ENCODE assay signal across 8 cellular contexts in genomic region chr5:16616536-16617271, GRCh38. TPM values are rescaled to one million over a fixed set of nuclear protein-coding genes. Genes with fewer than 3 reads are reported as not detected.
A peak's percentile ranks its signal among the peaks of the same experiment; 100 is the strongest.
DNase-seq lines count a peak whose midpoint lies in the region; ATAC-seq and TF ChIP-seq lines count a peak whose summit lies in the region.

A gene with protein sequence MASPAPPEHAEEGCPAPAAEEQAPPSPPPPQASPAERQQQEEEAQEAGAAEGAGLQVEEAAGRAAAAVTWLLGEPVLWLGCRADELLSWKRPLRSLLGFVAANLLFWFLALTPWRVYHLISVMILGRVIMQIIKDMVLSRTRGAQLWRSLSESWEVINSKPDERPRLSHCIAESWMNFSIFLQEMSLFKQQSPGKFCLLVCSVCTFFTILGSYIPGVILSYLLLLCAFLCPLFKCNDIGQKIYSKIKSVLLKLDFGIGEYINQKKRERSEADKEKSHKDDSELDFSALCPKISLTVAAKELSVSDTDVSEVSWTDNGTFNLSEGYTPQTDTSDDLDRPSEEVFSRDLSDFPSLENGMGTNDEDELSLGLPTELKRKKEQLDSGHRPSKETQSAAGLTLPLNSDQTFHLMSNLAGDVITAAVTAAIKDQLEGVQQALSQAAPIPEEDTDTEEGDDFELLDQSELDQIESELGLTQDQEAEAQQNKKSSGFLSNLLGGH (minus strand): TSS chr5:16616997. CDS start chr5:16616971, 26 bp downstream.

- H3K27ac Mint-ChIP-seq in CD8-positive, alpha-beta T cell: peak within 1 kb of the TSS; percentile 97

- POLR2A ChIA-PET in CD8-positive, alpha-beta T cell (lab: Charles Lee): interaction anchor here (0.7 to 3.6 kb wide), 16 partner anchors 9 to 162 kb away, joined by 3 to 89 read pairs (median 4); no protein-coding TSS in a partner anchor

- H3K4me1 Mint-ChIP-seq in CD8-positive, alpha-beta T cell (ENCODE audit: low read depth): peaks cover 48% of the 10 kb centered on the region

- peak within 1 kb of the TSS; percentile 98 for H3K4me3 Mint-ChIP-seq in CD8-positive, alpha-beta T cell

- H3K9me3 Mint-ChIP-seq in CD8-positive, alpha-beta T cell: no peaks in the 10 kb centered on the region

- H3K27me3 Mint-ChIP-seq in CD8-positive, alpha-beta T cell (ENCODE audit: low read depth): no peaks in the 10 kb centered on the region

- H3K27me3 ChIP-seq in CD8-positive, alpha-beta T cell (ENCODE audit: insufficient read depth, low read length): no peaks in the 10 kb centered on the region

- H3K36me3 Mint-ChIP-seq in CD8-positive, alpha-beta T cell: peaks cover 13% of the 10 kb centered on the region

- intact Hi-C loops in CD8-positive, alpha-beta T cell (cut with DNase I, micrococcal nuclease): loop anchor here (1.0 to 10.0 kb wide), 8 partner anchors 13 to 1952 kb away; partner anchors contain the start of genes ZNF622 (in 2 of the 2), ANKH (in 1 of the 2) and OTULIN (in 1 of the 2)

- CTCF ChIA-PET in CD8-positive, alpha-beta T cell (lab: Charles Lee): interaction anchor here (1.1 to 3.8 kb wide), 5 partner anchors 11 to 50 kb away, joined by 3 to 21 read pairs (median 6); no protein-coding TSS in a partner anchor

- ATAC-seq in CD8-positive, alpha-beta T cell: peak; percentile 80
- peak; percentile 69 for ATAC-seq in GM19455 (IDR thresholded peaks at IDR 0.05; ENCODE audit: unreplicated experiment)

- H3K4me3 ChIP-seq in CD8-positive, alpha-beta T cell (ENCODE audit: low read depth, low read length): peak within 1 kb of the TSS; percentile 79
- H3K4me3 ChIP-seq in iPS-18c (ENCODE audit: insufficient read depth, low read depth, low read length) (peak within 1 kb of the TSS; percentile 72), skin epidermis (peak within 1 kb of the TSS; percentile 54 to 80 (median 70))

- no peaks in the 10 kb centered on the region for H3K36me3 ChIP-seq in CD8-positive, alpha-beta T cell (ENCODE audit: insufficient read depth, low read length)

- TF ChIP-seq CTCF in CD8-positive, alpha-beta T cell (IDR thresholded peaks at IDR 0.05): no peak

- no peaks in the 10 kb centered on the region for H3K9me3 ChIP-seq in CD8-positive, alpha-beta T cell (ENCODE audit: low read length)
- H3K9me3 ChIP-seq in iPS-18c (ENCODE audit: control insufficient read depth, insufficient read depth, low read length): no peaks in the 10 kb centered on the region

- peaks cover 46% of the 10 kb centered on the region for H3K4me1 ChIP-seq in CD8-positive, alpha-beta T cell (ENCODE audit: insufficient read depth, low read length)

- peak; percentile 73 to 93 (median 83) for DNase-seq in CD8-positive, alpha-beta T cell
- DNase-seq in HT1080 (ENCODE audit: low read depth) (peak; percentile 20), T-helper 22 cell (ENCODE audit: low read depth) (peak; percentile 75), astrocyte of the hippocampus (ENCODE audit: low read depth, low spot score) (peak; percentile 78), NCI-H2029 (lab: John Stamatoyannopoulos, UW) (no peak)

- peak within 1 kb of the TSS; percentile 97 for H3K27ac ChIP-seq in CD8-positive, alpha-beta T cell (ENCODE audit: low read depth, low read length)
- H3K27ac ChIP-seq in skin epidermis: peak within 1 kb of the TSS in 19 of 21 experiments; percentile 13 to 86 (median 70)

RNA-seq across cellular contexts. Expression of the gene that starts here (rescaled TPM):
- total RNA-seq in CD8-positive, alpha-beta T cell: 10 to 100 TPM; 62.2 to 73.9 TPM
- total RNA-seq in HT1080 (2014; rRNA removed; shearing (Covaris generic)): 0.60 and 1.4 TPM in 2 replicates
- polyA plus RNA-seq in HT1080 (2015; cell fraction: cytosol; rRNA removed): 1.9 and 2.5 TPM in 2 replicates
- 1.3 and 2.4 TPM in 2 replicates for polyA plus RNA-seq in HT1080 (2015; cell fraction: nucleus; rRNA removed)

Comparison
In these comparisons a context has a peak if more than half of its experiments do, and no peak if none do; other contexts are left out.
1. RNA of the gene that starts here (total RNA-seq): 62.2 to 73.9 TPM in CD8-positive, alpha-beta T cell; 0.60 to 1.4 TPM in HT1080; every median in the first group is over 10 times any median in the second.
2. Peak in every context shown above with its lines, with median percentiles within 50 percentile points of each other: H3K4me3 ChIP-seq.